ENCODE assay signal across 8 cellular contexts in genomic region chr5:112862085-112862484, GRCh38. TPM values are rescaled to one million over a fixed set of nuclear protein-coding genes. Genes with fewer than 3 reads are reported as not detected.
DNase-seq lines count a peak whose midpoint lies in the region; ATAC-seq and TF ChIP-seq lines count a peak whose summit lies in the region.

No MANE protein-coding gene starts in this region.

- H3K4me3 ChIP-seq in iPS-11a (ENCODE audit: low read depth, low read length) (peak overlapping the region; percentile 98), stomach smooth muscle (ENCODE audit: low read length in 2 of 2) (peak overlapping the region; percentile 71 to 98)

- peak overlapping the region; percentile 96 to 97 for H3K9ac ChIP-seq in stomach smooth muscle (ENCODE audit: low read length in 2 of 2)

- TF ChIP-seq CTCF in WTC11 (IDR thresholded peaks at IDR 0.05): no peak

- peaks cover 18% of the 10 kb centered on the region for H3K27me3 Mint-ChIP-seq in WTC11 (ENCODE audit: low read depth)

- no peaks in the 10 kb centered on the region for H3K9me3 ChIP-seq in stomach smooth muscle (ENCODE audit: control insufficient read depth in 2 of 2, low read length in 2 of 2)

- no peaks in the 10 kb centered on the region for H3K27me3 ChIP-seq in stomach smooth muscle (ENCODE audit: control insufficient read depth in 1 of 2, insufficient read depth in 2 of 2, low read length in 2 of 2)

- 0 out of 2 replicates have a peak overlapping the region, but pooled peaks have one; percentile 32 for H3K27ac Mint-ChIP-seq in WTC11

- peaks cover 16% of the 10 kb centered on the region for H3K4me1 ChIP-seq in stomach smooth muscle (ENCODE audit: control insufficient read depth, insufficient read depth, low read length)

- DNase-seq in NCI-H82 (lab: John Stamatoyannopoulos, UW) (peak; percentile 18), NCI-H82 treated with DMSO at 0.1 percent for 48 hours (lab: John Stamatoyannopoulos, UW; ENCODE audit: unreplicated experiment) (no peak), WTC11 (ENCODE audit: low spot score) (no peak), DMS114 treated with DMSO at 0.1 percent for 48 hours (lab: John Stamatoyannopoulos, UW; ENCODE audit: unreplicated experiment) (no peak), HuH-7.5 (ENCODE audit: low spot score) (no peak), ecto neural progenitor cell (ENCODE audit: low spot score) (no peak)

- peaks cover 5% of the 10 kb centered on the region; the same call in 1 of the 2 replicates for H3K9me3 Mint-ChIP-seq in WTC11

- H3K4me3 Mint-ChIP-seq in WTC11: peak overlapping the region; percentile 96

- CTCF ChIA-PET in WTC11 (lab: Charles Lee): interaction anchor here (1.9 kb wide), 1 partner anchor 14 kb away, joined by 21 read pairs; no protein-coding TSS in a partner anchor

- H3K4me1 Mint-ChIP-seq in WTC11: peaks cover 17% of the 10 kb centered on the region

- H3K36me3 Mint-ChIP-seq in WTC11: peaks cover 38% of the 10 kb centered on the region

- POLR2A ChIA-PET in WTC11 (lab: Charles Lee): no interaction called here

- H3K36me3 ChIP-seq in stomach smooth muscle (ENCODE audit: control insufficient read depth in 2 of 2, insufficient read depth in 2 of 2, low read length in 2 of 2): peaks cover 7 to 23% of the 10 kb centered on the region in 2 donors

- ATAC-seq in WTC11: peak; percentile 7; the same call in 1 of the 2 replicates

- H3K27ac ChIP-seq in stomach smooth muscle (ENCODE audit: low read length): no peak overlapping the region

TF ChIP-seq in WTC11, 78 proteins besides CTCF, POLR2A, EP300 and RAD21:
- TF ChIP-seq E2F1 (CRISPR knock-in tag; IDR thresholded peaks at IDR 0.05): no peak
- TF ChIP-seq ZNF416 (CRISPR knock-in tag; IDR thresholded peaks at IDR 0.05): no peak
- TF ChIP-seq ZNF396 (CRISPR knock-in tag; IDR thresholded peaks at IDR 0.05; ENCODE audit: borderline replicate concordance): no peak
- no peak for TF ChIP-seq E2F5 (CRISPR knock-in tag; IDR thresholded peaks at IDR 0.05)
- no peak for TF ChIP-seq ATF3 (CRISPR knock-in tag; conservative IDR thresholded peaks at IDR 0.05)
- TF ChIP-seq SOX15 (CRISPR knock-in tag; IDR thresholded peaks at IDR 0.05): no peak
- no peak for TF ChIP-seq ZNF263 (CRISPR knock-in tag; IDR thresholded peaks at IDR 0.05; ENCODE audit: low read depth)
- no peak for TF ChIP-seq ZNF138 (CRISPR knock-in tag; conservative IDR thresholded peaks at IDR 0.05)
- TF ChIP-seq MYBL2 (CRISPR knock-in tag; IDR thresholded peaks at IDR 0.05): no peak
- no peak for TF ChIP-seq OVOL2 (CRISPR knock-in tag; IDR thresholded peaks at IDR 0.05; ENCODE audit: borderline replicate concordance)
- no peak for TF ChIP-seq MXD4 (CRISPR knock-in tag; IDR thresholded peaks at IDR 0.05; ENCODE audit: borderline replicate concordance)
- TF ChIP-seq ZNF425 (CRISPR knock-in tag; conservative IDR thresholded peaks at IDR 0.05): no peak
- no peak for TF ChIP-seq ATF6 (CRISPR knock-in tag; IDR thresholded peaks at IDR 0.05)
- TF ChIP-seq FOXP4 (CRISPR knock-in tag; IDR thresholded peaks at IDR 0.05): no peak
- TF ChIP-seq ZNF423 (CRISPR knock-in tag; IDR thresholded peaks at IDR 0.05): no peak
- no peak for TF ChIP-seq TEAD1 (CRISPR knock-in tag; IDR thresholded peaks at IDR 0.05)

RNA-seq across cellular contexts. Expression of gene SRP19, which starts 1.0 kb away (rescaled TPM):
- 41.0 to 56.4 TPM (median 48.8 TPM) in 3 replicates for total RNA-seq in WTC11 (2021)

RNA-seq across cellular contexts. Expression of gene REEP5, which starts 59.9 kb away (rescaled TPM):
- 49.6 to 54.3 TPM (median 53.0 TPM) in 3 replicates for total RNA-seq in WTC11 (2021)
